Comparison of ENCODE assay signal across 18 cellular contexts in genomic region chr5:37045703-37046102, GRCh38.
A peak's percentile ranks its signal among the peaks of the same experiment; 100 is the strongest.
DNase-seq lines count a peak whose midpoint lies in the region; ATAC-seq and TF ChIP-seq lines count a peak whose summit lies in the region.
"Had no signal": no experiment of that assay in that cellular context is flagged by ENCODE, and none has a peak within 500 bp of the region (broad histone marks: within the 10 kb centered on the region; RNA-seq: fewer than 3 reads in every experiment).

No MANE protein-coding gene starts in this region.

- TF ChIP-seq CTCF in neutrophil (IDR thresholded peaks at IDR 0.05) (no peak), ascending aorta (IDR thresholded peaks at IDR 0.05) (no peak)

- H3K9me3 ChIP-seq in neutrophil (no peaks in the 10 kb centered on the region), ascending aorta (no peaks in the 10 kb centered on the region)
- H3K9me3 ChIP-seq: Peyer's patch had no signal

- no peak overlapping the region for H3K4me3 ChIP-seq in neutrophil (ENCODE audit: low read depth in 1 of 2, low read length in 1 of 2)
- no peak overlapping the region for H3K4me3 ChIP-seq in ascending aorta
- H3K4me3 ChIP-seq: Peyer's patch had no signal

- H3K36me3 ChIP-seq in neutrophil (peaks cover 90% of the 10 kb centered on the region), ascending aorta (peaks cover 63 to 67% of the 10 kb centered on the region in 2 donors)

- H3K4me1 ChIP-seq in neutrophil (ENCODE audit: control insufficient read depth in 1 of 2, insufficient read depth in 1 of 2, low read depth in 1 of 2, low read length in 1 of 2): peaks cover 3 to 6% of the 10 kb centered on the region in 2 experiments
- no peaks in the 10 kb centered on the region for H3K4me1 ChIP-seq in ascending aorta
- H3K4me1 ChIP-seq: Peyer's patch had no signal

- DNase-seq in COLO829 (ENCODE audit: low spot score): peak; percentile 0
- peak; percentile 64 for DNase-seq in inferior parietal cortex (ENCODE audit: extremely low spot score)
- no peak for DNase-seq in SIG-M5 treated with dmso at 0.1 percent for 504 hours (lab: John Stamatoyannopoulos, UW; ENCODE audit: unreplicated experiment)
- no peak for DNase-seq in NCI-H1105 (lab: John Stamatoyannopoulos, UW)
- no peak for DNase-seq in ascending aorta (ENCODE audit: low spot score in 2 of 2)
- DNase-seq: DMS53, GDM1, IMR-90, NCI-H1694, NCI-H2081 treated with DMSO at 0.1 percent for 48 hours, NCI-H2171 treated with DMSO at 0.1 percent for 48 hours, NCI-H446, NCI-H526, Peyer's patch had no signal

- intact Hi-C loops in ascending aorta (cut with DNase I): no loop called here

- H3K27me3 ChIP-seq in neutrophil (no peaks in the 10 kb centered on the region), ascending aorta (no peaks in the 10 kb centered on the region)
- H3K27me3 ChIP-seq: Peyer's patch had no signal

- ATAC-seq in GM21360 (IDR thresholded peaks at IDR 0.05; ENCODE audit: unreplicated experiment): no peak

- H3K27ac ChIP-seq in cingulate gyrus (ENCODE audit: low read depth, low read length) (peak overlapping the region; percentile 66), neutrophil (peak overlapping the region; percentile 19), ascending aorta (no peak overlapping the region)
- H3K27ac ChIP-seq: KMS-11, Peyer's patch had no signal

Comparison
In these comparisons a context has a peak if more than half of its experiments do, and no peak if none do; other contexts are left out.
1. DNase-seq: peak in COLO829 (single experiment) and inferior parietal cortex (single experiment); none in SIG-M5 treated with dmso at 0.1 percent for 504 hours (single experiment), NCI-H1105 (single experiment) and ascending aorta (0 of 2).
2. H3K27ac ChIP-seq: peak in cingulate gyrus (single experiment) and neutrophil (single experiment); none in ascending aorta (0 of 2).